In genomic region chr9:114302727-114303126, GRCh38 we compare ENCODE assay signal across 20 cellular contexts. TPM values are rescaled to one million over a fixed set of nuclear protein-coding genes. Genes with fewer than 3 reads are reported as not detected.
"Had no signal": no experiment of that assay in that cellular context is flagged by ENCODE, and none has a peak within 500 bp of the region (broad histone marks: within the 10 kb centered on the region; RNA-seq: fewer than 3 reads in every experiment).

No MANE protein-coding gene starts in this region.

- H3K27ac Mint-ChIP-seq: activated naive CD4-positive, alpha-beta T cell treated with anti-CD3 and anti-CD28 coated beads, Interleukin-2, amount 50 U/mL, for 72 hours; activated T-helper 2 cell treated with anti-CD3 and anti-CD28 coated beads, Interferon-gamma antibody, Interleukin-2, Interleukin-4, amounts not matched to agents 10 μg/mL and 5 μg/mL and 100 μg/mL, durations not matched to agents 14 hours and 24 hours and 36 hours; immature natural killer cell; naive thymus-derived CD8-positive, alpha-beta T cell had no signal

- H3K36me3 Mint-ChIP-seq: activated naive CD4-positive, alpha-beta T cell treated with anti-CD3 and anti-CD28 coated beads, Interleukin-2, amount 50 U/mL, for 72 hours; immature natural killer cell; naive thymus-derived CD8-positive, alpha-beta T cell had no signal

- H3K9me3 Mint-ChIP-seq: activated naive CD4-positive, alpha-beta T cell treated with anti-CD3 and anti-CD28 coated beads, Interleukin-2, amount 50 U/mL, for 72 hours; activated T-helper 2 cell treated with anti-CD3 and anti-CD28 coated beads, Interferon-gamma antibody, Interleukin-2, Interleukin-4, amounts not matched to agents 10 μg/mL and 5 μg/mL and 100 μg/mL, durations not matched to agents 14 hours and 24 hours and 36 hours; immature natural killer cell; naive thymus-derived CD8-positive, alpha-beta T cell had no signal

- H3K4me3 ChIP-seq: dorsolateral prefrontal cortex, mucosa of descending colon, uterus had no signal

- H3K27ac ChIP-seq: brain microvascular endothelial cell, dorsolateral prefrontal cortex, uterus had no signal

- DNase-seq: activated CD4-positive, alpha-beta T cell treated with anti-CD3 and anti-CD28 coated beads for 1 hour; activated CD4-positive, alpha-beta T cell treated with anti-CD3 and anti-CD28 coated beads, Interleukin-2, amount 50 U/mL, for 48 hours; brain microvascular endothelial cell; cerebellar nuclear complex; immature natural killer cell; mammary epithelial cell; mucosa of descending colon; nucleus accumbens; stimulated activated CD4-positive, alpha-beta T cell treated with anti-CD3 and anti-CD28 coated beads, Interleukin-12 subunit alpha, Interleukin-12 subunit beta, amount 100 ng/mL, for 4 hours; stimulated activated naive CD4-positive, alpha-beta T cell had no signal

- H3K4me3 Mint-ChIP-seq: immature natural killer cell; naive thymus-derived CD8-positive, alpha-beta T cell had no signal

- ATAC-seq: activated naive CD4-positive, alpha-beta T cell treated with anti-CD3 and anti-CD28 coated beads, Interleukin-2, amount 50 U/mL, for 72 hours; esophagus mucosa; left colon; mucosa of descending colon; naive thymus-derived CD8-positive, alpha-beta T cell; sciatic nerve had no signal

RNA-seq across cellular contexts. Expression of gene ORM1, which starts 20.2 kb away (rescaled TPM):
- total RNA-seq: activated naive CD4-positive, alpha-beta T cell treated with anti-CD3 and anti-CD28 coated beads, Interleukin-2, amount 50 U/mL, for 72 hours; activated T-helper 2 cell treated with anti-CD3 and anti-CD28 coated beads, Interferon-gamma antibody, Interleukin-2, Interleukin-4, amounts not matched to agents 10 μg/mL and 5 μg/mL and 100 μg/mL, durations not matched to agents 14 hours and 24 hours and 36 hours; fibroblast of villous mesenchyme; left colon; mammary epithelial cell; naive thymus-derived CD8-positive, alpha-beta T cell; pulmonary artery endothelial cell had no signal

RNA-seq across cellular contexts. Expression of gene ORM2, which starts 26.9 kb away (rescaled TPM):
- total RNA-seq: activated naive CD4-positive, alpha-beta T cell treated with anti-CD3 and anti-CD28 coated beads, Interleukin-2, amount 50 U/mL, for 72 hours; activated T-helper 2 cell treated with anti-CD3 and anti-CD28 coated beads, Interferon-gamma antibody, Interleukin-2, Interleukin-4, amounts not matched to agents 10 μg/mL and 5 μg/mL and 100 μg/mL, durations not matched to agents 14 hours and 24 hours and 36 hours; fibroblast of villous mesenchyme; left colon; mammary epithelial cell; naive thymus-derived CD8-positive, alpha-beta T cell; pulmonary artery endothelial cell; sciatic nerve had no signal
